In genomic region chr12:9039397-9039977, GRCh38 we compare ENCODE assay signal across 8 cellular contexts. TPM values are rescaled to one million over a fixed set of nuclear protein-coding genes. Genes with fewer than 3 reads are reported as not detected.
DNase-seq lines count a peak whose midpoint lies in the region; ATAC-seq and TF ChIP-seq lines count a peak whose summit lies in the region.

No MANE protein-coding gene starts in this region.

- intact Hi-C loops in transverse colon (cut with DNase I; ENCODE audit: low total_unique reads) = loop anchor here (10.0 kb wide), 1 partner anchor 85 kb away; no protein-coding TSS in a partner anchor

- peak; percentile 2 for DNase-seq in Daoy (ENCODE audit: low read depth)
- peak; percentile 30 for DNase-seq in HFF-Myc (ENCODE audit: extremely low read depth, low read depth)
- peak; percentile 33 for DNase-seq in NCI-H82 treated with DMSO at 0.1 percent for 48 hours (lab: John Stamatoyannopoulos, UW; ENCODE audit: unreplicated experiment)
- no peak for DNase-seq in central memory CD8-positive, alpha-beta T cell (ENCODE audit: low spot score in 2 of 2)
- no peak for DNase-seq in left lobe of liver (ENCODE audit: low spot score)
- no peak for DNase-seq in transverse colon
- DNase-seq in SHP77 treated with DMSO at 0.1 percent for 48 hours (lab: John Stamatoyannopoulos, UW) = no peak

- no peak overlapping the region for H3K4me3 Mint-ChIP-seq in central memory CD8-positive, alpha-beta T cell

- TF ChIP-seq CTCF in HFF-Myc (IDR thresholded peaks at IDR 0.05; ENCODE audit: low read depth, low read length, missing control alignments) (peak; percentile 62), transverse colon (IDR thresholded peaks at IDR 0.05) (peak; percentile 59 to 69 (median 67))

- peaks cover 38% of the 10 kb centered on the region for H3K4me1 Mint-ChIP-seq in central memory CD8-positive, alpha-beta T cell

- H3K9me3 Mint-ChIP-seq in central memory CD8-positive, alpha-beta T cell = no peaks in the 10 kb centered on the region

- peak; percentile 43 for ATAC-seq in central memory CD8-positive, alpha-beta T cell (replicated peaks; ENCODE audit: extremely low read depth, poor library complexity, severe bottlenecking)
- ATAC-seq in left lobe of liver (peak; percentile 91), GM21529 (IDR thresholded peaks at IDR 0.05; ENCODE audit: unreplicated experiment) (no peak)

- no peak for TF ChIP-seq POLR2A in transverse colon (IDR thresholded peaks at IDR 0.05)

- no peaks in the 10 kb centered on the region for H3K36me3 ChIP-seq in transverse colon

- H3K27me3 Mint-ChIP-seq in central memory CD8-positive, alpha-beta T cell = no peaks in the 10 kb centered on the region

- TF ChIP-seq EP300 in transverse colon (IDR thresholded peaks at IDR 0.05; ENCODE audit: low read depth) = no peak

- peaks cover 16% of the 10 kb centered on the region for H3K36me3 Mint-ChIP-seq in central memory CD8-positive, alpha-beta T cell (ENCODE audit: insufficient read depth)

- 4 to 15% methylated on average over 3 of the region's 3 CpGs for WGBS in transverse colon (ENCODE audit: low coverage in 1 of 2), 2 donors

- in situ Hi-C loops in transverse colon (cut with MboI; ENCODE audit: low pct_ligation_motif_present in 1 of 4, low pct_unique_long_range_greater_than_20kb in 1 of 4, low sequenced_read_pairs in 3 of 4) = loop anchor here in 2 of 4 donors (25.0 kb wide), 1 partner anchor 352 kb away; the partner anchor contains the start of gene RIMKLB (in 2 of the 2)

- H3K27ac Mint-ChIP-seq in central memory CD8-positive, alpha-beta T cell (ENCODE audit: low read depth) = peak overlapping the region; percentile 59

- H3K27ac ChIP-seq in transverse colon = no peak overlapping the region

- H3K4me3 ChIP-seq in HFF-Myc (replicated peaks; ENCODE audit: low read depth, low read length) (no peak overlapping the region), transverse colon (no peak overlapping the region)

- no peaks in the 10 kb centered on the region for H3K4me1 ChIP-seq in transverse colon

- no peaks in the 10 kb centered on the region for H3K9me3 ChIP-seq in transverse colon

- H3K27me3 ChIP-seq in transverse colon = no peaks in the 10 kb centered on the region

RNA-seq across cellular contexts. Expression of gene KLRG1, which starts 50.1 kb away (rescaled TPM):
- total RNA-seq in Daoy (2014; rRNA removed; shearing (Covaris generic)) = 0.12 and 0.69 TPM in 2 replicates
- total RNA-seq in left lobe of liver (1.9 TPM), transverse colon (1 to 10 TPM in 2 of 4 donors, not detected in 2; 1.4 to 2.5 TPM)

Comparison
In these comparisons a context has a peak if more than half of its experiments do, and no peak if none do; other contexts are left out.
1. DNase-seq: peak in Daoy (single experiment), HFF-Myc (single experiment) and NCI-H82 treated with DMSO at 0.1 percent for 48 hours (single experiment); none in central memory CD8-positive, alpha-beta T cell (0 of 2), left lobe of liver (single experiment), transverse colon (single experiment) and SHP77 treated with DMSO at 0.1 percent for 48 hours (single experiment).